ENCODE assay signal across 8 cellular contexts in genomic region chr11:65419773-65420481, GRCh38. TPM values are rescaled to one million over a fixed set of nuclear protein-coding genes. Genes with fewer than 3 reads are reported as not detected.
DNase-seq lines count a peak whose midpoint lies in the region; TF ChIP-seq lines count a peak whose summit lies in the region.

No MANE protein-coding gene starts in this region.

- H3K9me3 Mint-ChIP-seq in brain = peaks cover 0 to 13% (median 3%) of the 10 kb centered on the region in 5 experiments

- TF ChIP-seq CTCF in KMS-11 (conservative IDR thresholded peaks at IDR 0.05; ENCODE audit: low read depth, low read length) = no peak
- TF ChIP-seq CTCF in brain (conservative IDR thresholded peaks at IDR 0.05) = no peak
- TF ChIP-seq CTCF in retinal pigment epithelial cell (conservative IDR thresholded peaks at IDR 0.05; ENCODE audit: low read depth, low read length) = no peak
- no peak for TF ChIP-seq CTCF in GM10266 (IDR thresholded peaks at IDR 0.05; ENCODE audit: control insufficient read depth, insufficient read depth, low read depth, missing control alignments)

- peaks cover 48% of the 10 kb centered on the region for H3K4me1 ChIP-seq in KMS-11 (ENCODE audit: low read depth, poor library complexity, severe bottlenecking)

- H4K20me1 ChIP-seq in KMS-11 (ENCODE audit: insufficient read depth) = peaks cover 13% of the 10 kb centered on the region

- H3K4me1 Mint-ChIP-seq in brain = peaks cover 97% of the 10 kb centered on the region

- no peaks in the 10 kb centered on the region for H3K36me3 ChIP-seq in KMS-11 (ENCODE audit: insufficient read depth)

- no peak overlapping the region for H3K4me3 ChIP-seq in KMS-11 (IDR thresholded peaks at IDR 0.05; ENCODE audit: insufficient read depth, low read depth, low read length)
- H3K4me3 ChIP-seq in retinal pigment epithelial cell (ENCODE audit: low read length) = peak overlapping the region; percentile 21

- no peak overlapping the region for H2AFZ ChIP-seq in KMS-11 (ENCODE audit: low read depth)

- peaks cover 5% of the 10 kb centered on the region for H3K27me3 Mint-ChIP-seq in brain

- H3K27ac ChIP-seq in KMS-11 = peak overlapping the region; percentile 100

- H3K79me2 ChIP-seq in KMS-11 (ENCODE audit: insufficient read depth, low read depth) = peaks cover 71% of the 10 kb centered on the region

- peak overlapping the region; percentile 99 for H3K27ac Mint-ChIP-seq in brain

- peak overlapping the region; percentile 79 to 90 (median 86) for H3K4me3 Mint-ChIP-seq in brain

- H3K9ac ChIP-seq in KMS-11 = peak overlapping the region; percentile 99

- H3K27me3 ChIP-seq in KMS-11 (ENCODE audit: insufficient read depth, low read depth) = no peaks in the 10 kb centered on the region

- DNase-seq in DMS 273 treated with DMSO at 0.1 percent for 48 hours (lab: John Stamatoyannopoulos, UW) (peak; percentile 79), SW480 (ENCODE audit: low spot score) (peak; percentile 94), hypothalamus (lab: John Stamatoyannopoulos, UW) (peak in 44 of 51 donors; percentile 45 to 95 (median 76)), retinal pigment epithelial cell (ENCODE audit: low read depth) (peak; percentile 90), amniotic stem cell (lab: John Stamatoyannopoulos, UW) (no peak), GM10266 (ENCODE audit: extremely low spot score) (no peak)

- H3K36me3 Mint-ChIP-seq in brain = peaks cover 16% of the 10 kb centered on the region

- peak overlapping the region; percentile 99 for H3K4me2 ChIP-seq in KMS-11

RNA-seq across cellular contexts. Expression of gene NEAT1, which starts 2.7 kb away (rescaled TPM):
- polyA plus RNA-seq in brain (ENCODE audit: insufficient read depth, low read depth, low replicate concordance) = 3.8 TPM

RNA-seq across cellular contexts. Expression of gene FRMD8, which starts 33.5 kb away (rescaled TPM):
- 20.3 TPM for polyA plus RNA-seq in brain (ENCODE audit: insufficient read depth, low read depth, low replicate concordance)

RNA-seq across cellular contexts. Expression of gene SLC25A45, which starts 37.5 kb away (rescaled TPM):
- 4.0 TPM for polyA plus RNA-seq in brain (ENCODE audit: insufficient read depth, low read depth, low replicate concordance)

Comparison
In these comparisons a context has a peak if more than half of its experiments do, and no peak if none do; other contexts are left out.
1. DNase-seq: peak in DMS 273 treated with DMSO at 0.1 percent for 48 hours (single experiment), SW480 (single experiment), hypothalamus (44 of 51) and retinal pigment epithelial cell (single experiment); none in amniotic stem cell (single experiment) and GM10266 (single experiment).